ENCODE assay signal across 8 cellular contexts in the genomic region with DNA sequence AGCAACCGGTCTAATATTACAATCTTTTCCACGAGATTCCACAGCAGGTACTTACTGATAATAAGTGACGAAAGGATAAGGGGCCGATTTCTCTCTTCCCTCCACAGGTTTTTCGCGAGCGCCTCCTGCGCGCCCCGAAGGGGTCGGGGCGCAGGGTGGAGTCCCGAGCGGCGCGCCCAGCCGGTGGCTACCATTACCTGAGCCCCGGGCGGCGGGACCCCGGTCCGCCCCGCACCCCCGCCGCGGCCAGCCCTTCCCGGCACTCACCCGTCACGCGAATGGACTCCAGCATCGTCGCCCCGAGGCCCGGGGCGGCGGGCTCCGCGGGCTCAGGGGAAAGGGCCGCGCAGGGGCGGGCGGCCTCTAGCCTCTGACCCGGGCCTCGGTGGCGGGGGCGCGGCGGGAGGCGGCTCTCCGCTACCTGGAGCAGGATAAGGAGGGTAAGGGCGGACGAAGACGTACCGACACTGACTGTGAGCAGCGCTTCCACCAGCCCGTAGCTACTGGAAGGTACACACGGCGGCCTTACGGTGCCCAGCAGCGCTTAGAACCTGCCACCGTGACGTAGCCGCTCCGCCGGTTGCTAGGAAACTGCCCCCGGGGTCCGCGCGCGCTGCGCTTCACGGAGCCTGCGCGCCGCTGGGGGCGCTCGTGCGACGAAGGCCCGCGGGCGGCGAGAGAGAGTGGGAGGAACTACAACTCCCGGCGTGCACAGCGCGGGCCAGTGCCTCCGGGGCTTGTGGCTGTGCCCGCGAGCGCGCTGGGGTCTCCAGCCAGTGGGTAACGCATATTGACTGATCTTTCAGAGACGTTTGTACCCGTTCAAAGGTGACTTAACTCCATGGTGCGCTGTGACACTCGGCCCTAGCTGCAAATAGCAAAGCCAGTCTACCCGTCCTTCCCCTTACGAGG. TPM values are rescaled to one million over a fixed set of nuclear protein-coding genes. Genes with fewer than 3 reads are reported as not detected.
DNase-seq lines count a peak whose midpoint lies in the region; ATAC-seq and TF ChIP-seq lines count a peak whose summit lies in the region.

No MANE protein-coding gene starts in this region.

- H3K27ac Mint-ChIP-seq in nephron progenitor cell = no peak overlapping the region

- peak overlapping the region; percentile 66 for H3K4me3 ChIP-seq in H7 (ENCODE audit: insufficient read depth, low read depth, low read length)
- H3K4me3 ChIP-seq in LNCaP clone FGC (ENCODE audit: low read depth, low read length) = peak overlapping the region; percentile 57
- peak overlapping the region; percentile 78 for H3K4me3 ChIP-seq in fibroblast of villous mesenchyme (ENCODE audit: low read depth, low read length)

- H3K4me3 Mint-ChIP-seq in nephron progenitor cell = peak overlapping the region; percentile 88

- no peaks in the 10 kb centered on the region for H3K36me3 ChIP-seq in H7 (replicated peaks; ENCODE audit: control insufficient read depth, insufficient read depth, low read length)

- H3K4me1 Mint-ChIP-seq in nephron progenitor cell = peaks cover 10% of the 10 kb centered on the region

- no peaks in the 10 kb centered on the region for H3K9me3 Mint-ChIP-seq in nephron progenitor cell

- H3K27me3 ChIP-seq in H7 (ENCODE audit: control insufficient read depth, insufficient read depth, low read length) = peaks cover 68% of the 10 kb centered on the region

- peaks cover 11% of the 10 kb centered on the region for H3K27me3 Mint-ChIP-seq in nephron progenitor cell (ENCODE audit: low read depth, poor library complexity)

- POLR2A ChIA-PET in RWPE1 (lab: Yijun Ruan, JAX; ENCODE audit: low non-redundant PET) = interaction anchor here (1.0 kb wide), 1 partner anchor 23 kb away, joined by 3 read pairs; no protein-coding TSS in a partner anchor

- DNase-seq in EH (ENCODE audit: low read depth) = peak; percentile 82
- DNase-seq in H7 = peak; percentile 95
- DNase-seq in LNCaP clone FGC (ENCODE audit: low read depth) = peak; percentile 58
- DNase-seq in RWPE1 (ENCODE audit: low spot score) = peak; percentile 95
- peak; percentile 97 for DNase-seq in activated effector memory CD4-positive, alpha-beta T cell treated with anti-CD3 and anti-CD28 coated beads, Interleukin-2, amount 50 U/mL, for 16 hours
- peak; percentile 78 for DNase-seq in fibroblast of villous mesenchyme (ENCODE audit: low read depth)
- DNase-seq in nephron progenitor cell = peak; percentile 95
- peak; percentile 93 for DNase-seq in stimulated activated naive CD8-positive, alpha-beta T cell treated with anti-CD3 and anti-CD28 coated beads, Interleukin-15, Interleukin-2, amounts not matched to agents 100 U/mL and 50 U/mL, for 24 hours

- H3K36me3 Mint-ChIP-seq in nephron progenitor cell (ENCODE audit: low read depth) = peaks cover 6% of the 10 kb centered on the region

- peak; percentile 97 for ATAC-seq in stimulated activated naive CD8-positive, alpha-beta T cell treated with anti-CD3 and anti-CD28 coated beads, Interleukin-15, Interleukin-2, amounts not matched to agents 100 U/mL and 50 U/mL, for 24 hours

- TF ChIP-seq CTCF in LNCaP clone FGC (IDR thresholded peaks at IDR 0.05; ENCODE audit: control insufficient read depth, extremely low read depth, insufficient read depth) = peak; percentile 94
- TF ChIP-seq CTCF in RWPE1 (conservative IDR thresholded peaks at IDR 0.05; ENCODE audit: low read depth) = peak; percentile 98
- peak; percentile 86 for TF ChIP-seq CTCF in fibroblast of villous mesenchyme (IDR thresholded peaks at IDR 0.05; ENCODE audit: insufficient read depth, low read depth, low read length)
- TF ChIP-seq CTCF in nephron progenitor cell (IDR thresholded peaks at IDR 0.05) = peak; percentile 84

- peak overlapping the region; percentile 64 for H3K27ac ChIP-seq in RWPE1

- CTCF ChIA-PET in RWPE1 (lab: Yijun Ruan, JAX) = interaction anchor here (0.5 to 1.3 kb wide), 12 partner anchors 11 to 984 kb away, joined by 3 to 6 read pairs (median 4); no protein-coding TSS in a partner anchor

RNA-seq across cellular contexts. Expression of a gene that starts 22.8 kb away (rescaled TPM):
- total RNA-seq in H7 (2014; rRNA removed; shearing (Covaris generic)) = 97.8 and 104 TPM in 2 replicates
- 51.9 and 119 TPM in 2 replicates for total RNA-seq in fibroblast of villous mesenchyme

Comparison
In these comparisons a context has a peak if more than half of its experiments do, and no peak if none do; other contexts are left out.
1. Peak in every context shown above with its lines: DNase-seq, ATAC-seq, H3K4me3 ChIP-seq and H3K27ac ChIP-seq.